30 cellular contexts compared by ENCODE assay signal in genomic region chr16:89233678-89234490, GRCh38. TPM values are rescaled to one million over a fixed set of nuclear protein-coding genes. Genes with fewer than 3 reads are reported as not detected.
"Had no signal": no experiment of that assay in that cellular context is flagged by ENCODE, and none has a peak within 500 bp of the region (broad histone marks: within the 10 kb centered on the region; RNA-seq: fewer than 3 reads in every experiment).

No MANE protein-coding gene starts in this region.

- H3K36me3 ChIP-seq: uterus had no signal

- H3K27ac ChIP-seq: ascending aorta, brain microvascular endothelial cell, hepatocyte, left ventricle myocardium inferior, parathyroid adenoma, skin epidermis, suprapubic skin, tibial nerve, uterus had no signal

- H3K4me3 ChIP-seq: ascending aorta, hepatocyte, left ventricle myocardium inferior, skin epidermis, suprapubic skin, tibial nerve, uterus had no signal

- H3K27me3 Mint-ChIP-seq: activated T-cell treated with anti-CD3 and anti-CD28 coated beads, Interleukin-2, amount 50 U/mL, for 24 hours; activated T-helper 17 cell treated with anti-CD3 and anti-CD28 coated beads, Interleukin-2, amount 50 U/mL, for 72 hours; natural killer cell treated with Interleukin-12 subunit alpha and Interleukin-12 subunit beta and Interleukin-15 and Interleukin-18, amount 100 ng/mL, for 72 hours; stimulated activated naive CD8-positive, alpha-beta T cell treated with anti-CD3 and anti-CD28 coated beads, Interleukin-15, amount 100 ng/mL, for 72 hours had no signal

- H3K9me3 Mint-ChIP-seq: activated T-helper 17 cell treated with anti-CD3 and anti-CD28 coated beads, Interleukin-2, amount 50 U/mL, for 72 hours; natural killer cell treated with Interleukin-12 subunit alpha and Interleukin-12 subunit beta and Interleukin-15 and Interleukin-18, amount 100 ng/mL, for 72 hours; stimulated activated effector memory CD8-positive, alpha-beta T cell treated with anti-CD3 and anti-CD28 coated beads, Interleukin-12 subunit alpha, Interleukin-12 subunit beta, amount 100 ng/mL, for 72 hours had no signal

- H3K4me1 ChIP-seq: ascending aorta, parathyroid adenoma, suprapubic skin, tibial nerve, uterus had no signal

- H3K4me3 Mint-ChIP-seq: activated T-cell treated with anti-CD3 and anti-CD28 coated beads, Interleukin-2, amount 50 U/mL, for 24 hours; activated T-helper 17 cell treated with anti-CD3 and anti-CD28 coated beads, Interleukin-2, amount 50 U/mL, for 72 hours; immature natural killer cell; natural killer cell treated with Interleukin-12 subunit alpha and Interleukin-12 subunit beta and Interleukin-15 and Interleukin-18, amount 100 ng/mL, for 72 hours; stimulated activated effector memory CD8-positive, alpha-beta T cell treated with anti-CD3 and anti-CD28 coated beads, Interleukin-12 subunit alpha, Interleukin-12 subunit beta, amount 100 ng/mL, for 72 hours; stimulated activated naive CD8-positive, alpha-beta T cell treated with anti-CD3 and anti-CD28 coated beads, Interleukin-15, amount 100 ng/mL, for 72 hours; T-helper 2 cell treated with Interferon-gamma antibody and Interleukin-4, amounts not matched to agents 5 μg/mL and 100 μg/mL, for 36 hours; WTC11 had no signal

- H3K4me1 Mint-ChIP-seq: activated T-helper 17 cell treated with anti-CD3 and anti-CD28 coated beads, Interleukin-2, amount 50 U/mL, for 72 hours; stimulated activated naive CD8-positive, alpha-beta T cell treated with anti-CD3 and anti-CD28 coated beads, Interleukin-15, amount 100 ng/mL, for 72 hours; WTC11 had no signal

- H3K27me3 ChIP-seq: ascending aorta, brain microvascular endothelial cell, hepatocyte, suprapubic skin, tibial nerve, uterus had no signal

- H3K9me3 ChIP-seq: ascending aorta, suprapubic skin, tibial nerve, uterus had no signal

- ATAC-seq: activated naive CD4-positive, alpha-beta T cell treated with anti-CD3 and anti-CD28 coated beads, Interleukin-2, amount 50 U/mL, for 72 hours; activated T-helper 17 cell treated with anti-CD3 and anti-CD28 coated beads, Interleukin-2, amount 50 U/mL, for 72 hours; esophagus mucosa; natural killer cell treated with Interleukin-12 subunit alpha and Interleukin-12 subunit beta and Interleukin-15 and Interleukin-18, amount 100 ng/mL, for 72 hours; right cardiac atrium; stimulated activated effector memory CD8-positive, alpha-beta T cell treated with anti-CD3 and anti-CD28 coated beads, Interleukin-12 subunit alpha, Interleukin-12 subunit beta, amount 100 ng/mL, for 72 hours; stimulated activated naive CD8-positive, alpha-beta T cell treated with anti-CD3 and anti-CD28 coated beads, Interleukin-15, amount 100 ng/mL, for 72 hours; WTC11 had no signal

- DNase-seq: activated CD8-positive, alpha-beta memory T cell treated with anti-CD3 and anti-CD28 coated beads for 24 hours; activated CD8-positive, alpha-beta memory T cell treated with anti-CD3 and anti-CD28 coated beads, Interleukin-2, amount 50 U/mL, for 4 hours; activated T-cell treated with anti-CD3 and anti-CD28 coated beads, Interleukin-2, amount 50 U/mL, for 24 hours; brain microvascular endothelial cell; caudate nucleus; dermis blood vessel endothelial cell; effector memory CD4-positive, alpha-beta T cell; foreskin melanocyte; immature natural killer cell; left ventricle myocardium inferior; midbrain; nucleus accumbens; right cardiac atrium; stimulated activated CD4-positive, alpha-beta T cell treated with anti-CD3 and anti-CD28 coated beads, Interleukin-1b, Interleukin-23, amount 100 ng/mL, for 48 hours; stimulated activated naive CD8-positive, alpha-beta T cell treated with anti-CD3 and anti-CD28 coated beads, Interleukin-15, amount 100 ng/mL, for 72 hours; uterus had no signal

- H3K27ac Mint-ChIP-seq: activated naive CD4-positive, alpha-beta T cell treated with anti-CD3 and anti-CD28 coated beads, Interleukin-2, amount 50 U/mL, for 72 hours; activated T-cell treated with anti-CD3 and anti-CD28 coated beads, Interleukin-2, amount 50 U/mL, for 24 hours; activated T-helper 17 cell treated with anti-CD3 and anti-CD28 coated beads, Interleukin-2, amount 50 U/mL, for 72 hours; immature natural killer cell; natural killer cell treated with Interleukin-12 subunit alpha and Interleukin-12 subunit beta and Interleukin-15 and Interleukin-18, amount 100 ng/mL, for 72 hours; stimulated activated effector memory CD8-positive, alpha-beta T cell treated with anti-CD3 and anti-CD28 coated beads, Interleukin-12 subunit alpha, Interleukin-12 subunit beta, amount 100 ng/mL, for 72 hours; T-helper 2 cell treated with Interferon-gamma antibody and Interleukin-4, amounts not matched to agents 5 μg/mL and 100 μg/mL, for 36 hours; WTC11 had no signal

RNA-seq across cellular contexts. Expression of gene SLC22A31, which starts 33.5 kb away (rescaled TPM):
- total RNA-seq: ascending aorta, dermis blood vessel endothelial cell, endothelial cell of umbilical vein, esophagus mucosa, left ventricle myocardium inferior, uterus had no signal
